ENCODE assay signal across 8 cellular contexts in the genomic region with DNA sequence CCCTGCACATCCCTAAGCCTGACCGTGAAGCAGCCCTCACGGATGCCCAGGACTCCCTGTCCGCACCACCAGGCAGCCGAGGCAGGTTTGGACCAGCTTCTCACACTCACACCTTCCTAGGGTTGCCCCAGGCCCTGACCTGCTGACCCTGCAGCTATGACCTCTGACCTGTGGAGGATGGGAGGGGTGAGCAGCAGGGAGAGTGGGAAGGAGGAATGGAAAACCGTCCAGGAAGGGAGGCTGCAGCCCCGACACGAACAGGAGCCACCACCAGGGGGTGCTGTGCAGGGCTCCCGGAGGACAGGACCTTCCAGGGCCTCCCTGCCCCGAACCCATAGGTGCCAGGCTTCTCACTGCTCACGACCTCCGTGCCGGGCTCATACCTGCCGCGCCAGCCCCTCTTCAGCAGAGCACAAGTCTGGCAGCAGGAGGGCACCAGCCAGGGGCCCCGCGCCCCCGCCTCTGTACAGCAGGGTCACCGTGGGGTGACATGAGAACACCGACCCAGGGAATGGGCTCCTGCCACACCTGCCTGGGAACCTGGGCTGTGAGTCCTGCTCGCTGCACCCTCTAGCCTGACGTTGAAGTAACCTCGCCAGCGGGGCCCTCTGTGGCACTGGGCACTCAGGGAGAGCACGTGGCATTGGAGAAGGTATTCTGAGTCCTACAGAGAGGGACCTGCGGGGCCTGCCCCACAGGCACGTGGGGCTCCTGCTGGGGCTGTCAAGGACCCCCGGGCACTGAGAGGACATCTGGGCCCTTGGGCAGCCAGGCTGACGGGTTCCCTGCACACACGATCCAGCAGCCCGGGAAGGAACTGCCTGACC. TPM values are rescaled to one million over a fixed set of nuclear protein-coding genes. Genes with fewer than 3 reads are reported as not detected.
DNase-seq lines count a peak whose midpoint lies in the region; TF ChIP-seq lines count a peak whose summit lies in the region.

No MANE protein-coding gene starts in this region.

- H3K79me2 ChIP-seq in H9 (ENCODE audit: insufficient read depth, low read length) = no peaks in the 10 kb centered on the region
- no peaks in the 10 kb centered on the region for H3K79me2 ChIP-seq in parathyroid adenoma

- H3K27ac Mint-ChIP-seq in H9 = no peak overlapping the region

- H3K14ac ChIP-seq in H9 (ENCODE audit: insufficient read depth, low read length) = no peak overlapping the region

- H4K5ac ChIP-seq in H9 (ENCODE audit: insufficient read length, low read depth, low read length) = no peak overlapping the region

- whole genome bisulfite sequencing in H9 (ENCODE audit: extremely low coverage, insufficient read length, low lambda C conversion rate) = no CpG with 5 or more reads among the region's 30 CpGs
- WGBS in transverse colon (ENCODE audit: low coverage in 1 of 2), 2 donors = 44% methylated on average over 26 of the region's 30 CpGs; no CpG with 5 or more reads in 1 of the 2 donors

- DNase-seq in BE2C (peak; percentile 91), H9 (peak; percentile 87), SJSA1 (ENCODE audit: low read depth in 1 of 2, low spot score in 2 of 2) (peak; percentile 65 to 84), globus pallidus (ENCODE audit: low spot score) (peak; percentile 51), transverse colon (peak; percentile 87), COR-L47 (lab: John Stamatoyannopoulos, UW) (no peak)
- peak; percentile 41 to 74 (median 67) for DNase-seq in activated naive CD4-positive, alpha-beta T cell (lab: John Stamatoyannopoulos, UW)

- no peak overlapping the region for H3K56ac ChIP-seq in H9 (ENCODE audit: insufficient read length, low read depth, low read length)

- H3K79me1 ChIP-seq in H9 (ENCODE audit: insufficient read depth, low read depth, low read length, poor library complexity, severe bottlenecking) = no peaks in the 10 kb centered on the region

- H4K91ac ChIP-seq in H9 (ENCODE audit: insufficient read length, low read depth, low read length) = no peak overlapping the region

- no peak overlapping the region for H3K27ac ChIP-seq in H9 (ENCODE audit: insufficient read length, low read depth, low read length)
- H3K27ac ChIP-seq in SJSA1 = no peak overlapping the region
- H3K27ac ChIP-seq in parathyroid adenoma = no peak overlapping the region
- peak overlapping the region in 3 of 4 donors; percentile 14 to 45 (median 40) for H3K27ac ChIP-seq in transverse colon

- H2BK120ac ChIP-seq in H9 (ENCODE audit: low read depth, low read length, poor library complexity, severe bottlenecking) = no peak overlapping the region

- no peak overlapping the region for H2BK5ac ChIP-seq in H9 (ENCODE audit: insufficient read length, low read length)

- H3K4me2 ChIP-seq in H9 (ENCODE audit: insufficient read depth, insufficient read length, low read length) (no peak overlapping the region), parathyroid adenoma (ENCODE audit: low read length) (no peak overlapping the region)

- no peaks in the 10 kb centered on the region for H3K9me3 Mint-ChIP-seq in H9

- H4K8ac ChIP-seq in H9 (replicated peaks; ENCODE audit: insufficient read length, low read depth, low read length) = no peak overlapping the region

- no peak overlapping the region for H3K4me3 Mint-ChIP-seq in H9

- H3K4ac ChIP-seq in H9 (ENCODE audit: low read depth, low read length) = no peak overlapping the region

- TF ChIP-seq EP300 in transverse colon (IDR thresholded peaks at IDR 0.05; ENCODE audit: low read depth) = no peak

- H3K9me3 ChIP-seq in BE2C = no peaks in the 10 kb centered on the region
- H3K9me3 ChIP-seq in H9 (ENCODE audit: control insufficient read depth, low read depth, low read length) = no peaks in the 10 kb centered on the region
- H3K9me3 ChIP-seq in SJSA1 (replicated peaks) = no peaks in the 10 kb centered on the region
- H3K9me3 ChIP-seq in parathyroid adenoma (ENCODE audit: control insufficient read depth, low read length) = no peaks in the 10 kb centered on the region
- no peaks in the 10 kb centered on the region for H3K9me3 ChIP-seq in transverse colon

- peak; percentile 88 for TF ChIP-seq CTCF in BE2C (IDR thresholded peaks at IDR 0.05; ENCODE audit: low read depth, low read length)
- TF ChIP-seq CTCF in H9 (conservative IDR thresholded peaks at IDR 0.05) = peak; percentile 96
- TF ChIP-seq CTCF in parathyroid adenoma (IDR thresholded peaks at IDR 0.05) = peak; percentile 73
- TF ChIP-seq CTCF in transverse colon (IDR thresholded peaks at IDR 0.05) = peak; percentile 87 to 93 (median 92)

- intact Hi-C loops in transverse colon (cut with DNase I; ENCODE audit: low total_unique reads) = loop anchor here (5.0 kb wide), 1 partner anchor 43 kb away; the partner anchor contains the start of gene PIEZO1

- H3K23ac ChIP-seq in H9 (ENCODE audit: insufficient read length, low read depth, low read length) = no peak overlapping the region

- no peaks in the 10 kb centered on the region for H3K27me3 Mint-ChIP-seq in H9 (ENCODE audit: low read depth)

- no peaks in the 10 kb centered on the region for H3K4me1 ChIP-seq in BE2C
- H3K4me1 ChIP-seq in H9 (ENCODE audit: insufficient read depth, low read length) = no peaks in the 10 kb centered on the region
- H3K4me1 ChIP-seq in SJSA1 (replicated peaks) = no peaks in the 10 kb centered on the region; the same call in 1 of the 2 replicates
- peaks cover 5% of the 10 kb centered on the region for H3K4me1 ChIP-seq in parathyroid adenoma
- peaks cover 21 to 35% (median 29%) of the 10 kb centered on the region in 4 donors for H3K4me1 ChIP-seq in transverse colon

- no peaks in the 10 kb centered on the region for H3K23me2 ChIP-seq in H9 (ENCODE audit: insufficient read length, low read depth, low read length, poor library complexity, severe bottlenecking)

- H3T11ph ChIP-seq in H9 (ENCODE audit: low read length) = no peak overlapping the region

- no peak for TF ChIP-seq POLR2A in transverse colon (IDR thresholded peaks at IDR 0.05)

- no peaks in the 10 kb centered on the region; a peak in 1 of 7 replicates for H3K36me3 Mint-ChIP-seq in H9 (ENCODE audit: insufficient read depth in 1 of 3, low read depth in 3 of 3)

- no peaks in the 10 kb centered on the region for H4K20me1 ChIP-seq in H9 (ENCODE audit: control insufficient read depth, insufficient read depth, insufficient read length)

- no peak overlapping the region for H2AK5ac ChIP-seq in H9 (ENCODE audit: insufficient read length, low read length)

- H3K18ac ChIP-seq in H9 (ENCODE audit: insufficient read length, low read depth, low read length) = no peak overlapping the region

- H3K36me3 ChIP-seq in BE2C (no peaks in the 10 kb centered on the region), SJSA1 (peaks cover 81% of the 10 kb centered on the region), parathyroid adenoma (ENCODE audit: control insufficient read depth, insufficient read depth, low read length) (no peaks in the 10 kb centered on the region), transverse colon (peaks cover 0 to 5% (median 0%) of the 10 kb centered on the region in 4 donors)

- H3K4me1 Mint-ChIP-seq in H9 = peaks cover 0 to 20% of the 10 kb centered on the region in 2 experiments; a peak in 2 of 4 replicates

- H3K4me3 ChIP-seq in BE2C (ENCODE audit: low read depth, low read length) = no peak overlapping the region
- no peak overlapping the region for H3K4me3 ChIP-seq in SJSA1
- no peak overlapping the region for H3K4me3 ChIP-seq in parathyroid adenoma (ENCODE audit: low read depth, low read length)
- no peak overlapping the region for H3K4me3 ChIP-seq in transverse colon

- H2BK15ac ChIP-seq in H9 (ENCODE audit: low read depth, low read length) = no peak overlapping the region

- in situ Hi-C loops in transverse colon (cut with MboI; ENCODE audit: low pct_ligation_motif_present in 1 of 4, low pct_unique_long_range_greater_than_20kb in 1 of 4, low sequenced_read_pairs in 3 of 4) = loop anchor here in 1 of 4 donors (25.0 kb wide), 1 partner anchor 468 kb away; the partner anchor contains the start of genes SLC22A31 and ZNF778

- no peak overlapping the region for H2BK20ac ChIP-seq in H9 (ENCODE audit: low read depth, low read length, poor library complexity, severe bottlenecking)

- H3K9ac ChIP-seq in H9 (ENCODE audit: extremely low read depth, insufficient read length, low read length) (no peak overlapping the region), parathyroid adenoma (no peak overlapping the region)

- H3K27me3 ChIP-seq in BE2C = no peaks in the 10 kb centered on the region
- no peaks in the 10 kb centered on the region for H3K27me3 ChIP-seq in H9 (ENCODE audit: insufficient read depth, low read length)
- H3K27me3 ChIP-seq in SJSA1 (replicated peaks) = no peaks in the 10 kb centered on the region
- no peaks in the 10 kb centered on the region for H3K27me3 ChIP-seq in parathyroid adenoma (ENCODE audit: control insufficient read depth, insufficient read depth, low read length)
- H3K27me3 ChIP-seq in transverse colon = no peaks in the 10 kb centered on the region

- H2BK12ac ChIP-seq in H9 (ENCODE audit: insufficient read length, low read depth, low read length) = no peak overlapping the region

- H2AFZ ChIP-seq in H9 (ENCODE audit: low read length) (no peak overlapping the region), parathyroid adenoma (no peak overlapping the region)

RNA-seq across cellular contexts. Expression of gene CTU2, which starts 37.6 kb away (rescaled TPM):
- 159 TPM for polyA plus RNA-seq in BE2C (2012; ENCODE audit: insufficient read depth, insufficient read length, low read depth)
- total RNA-seq in H9 (2021) (31.5 and 32.8 TPM in 2 replicates), transverse colon (1 to 10 TPM in 3 of 4 donors, not detected in 1; 2.8 to 5.6 (median 4.2) TPM)
- 17.9 and 20.4 TPM in 2 replicates for total RNA-seq in SJSA1 (2014; rRNA removed; shearing (Covaris generic))

RNA-seq across cellular contexts. Expression of gene RNF166, which starts 37.7 kb away (rescaled TPM):
- 54.7 TPM for polyA plus RNA-seq in BE2C (2012; ENCODE audit: insufficient read depth, insufficient read length, low read depth)
- 22.3 and 26.5 TPM in 2 replicates for total RNA-seq in H9 (2021)
- 25.0 and 32.4 TPM in 2 replicates for total RNA-seq in SJSA1 (2014; rRNA removed; shearing (Covaris generic))
- 10 to 100 TPM; 10.3 to 15.3 (median 14.4) TPM for total RNA-seq in transverse colon

RNA-seq across cellular contexts. Expression of gene PIEZO1, which starts 41.1 kb away (rescaled TPM):
- 21.7 TPM for polyA plus RNA-seq in BE2C (2012; ENCODE audit: insufficient read depth, insufficient read length, low read depth)
- total RNA-seq in H9 (2021) (67.8 and 71.1 TPM in 2 replicates), transverse colon (100 to 1,000 TPM; 133 to 546 (median 179) TPM)
- 142 and 181 TPM in 2 replicates for total RNA-seq in SJSA1 (2014; rRNA removed; shearing (Covaris generic))

RNA-seq across cellular contexts. Expression of gene SNAI3, which starts 57.6 kb away (rescaled TPM):
- polyA plus RNA-seq in BE2C (2012; ENCODE audit: insufficient read depth, insufficient read length, low read depth) = 2.9 TPM
- 3.2 and 3.7 TPM in 2 replicates for total RNA-seq in H9 (2021)
- 0.05 TPM in 1 of 2 replicates, not detected in the other for total RNA-seq in SJSA1 (2014; rRNA removed; shearing (Covaris generic))
- total RNA-seq in transverse colon = 1 to 10 TPM in 1 of 4 donors, under 1 TPM in 2, not detected in 1; 0.27 to 2.9 (median 0.75) TPM

RNA-seq across cellular contexts. Expression of gene CDT1, which starts 59.7 kb away (rescaled TPM):
- polyA plus RNA-seq in BE2C (2012; ENCODE audit: insufficient read depth, insufficient read length, low read depth) = 27.8 TPM
- 74.1 and 79.7 TPM in 2 replicates for total RNA-seq in H9 (2021)
- 36.7 and 45.7 TPM in 2 replicates for total RNA-seq in SJSA1 (2014; rRNA removed; shearing (Covaris generic))
- total RNA-seq in transverse colon = 10 to 100 TPM in 1 of 4 donors, 1 to 10 TPM in 2, not detected in 1; 3.8 to 12.5 (median 6.7) TPM

Comparison
In these comparisons a context has a peak if more than half of its experiments do, and no peak if none do; other contexts are left out.
1. H3K27ac ChIP-seq: peak in transverse colon (3 of 4); none in H9 (single experiment), SJSA1 (single experiment) and parathyroid adenoma (single experiment).
2. Peak in every context shown above with its lines, with median percentiles within 50 percentile points of each other: CTCF ChIP-seq.